1 cellular context compared by ENCODE assay signal in genomic region chr16:31215287-31216115, GRCh38.
TF ChIP-seq lines count a peak whose summit lies in the region.

No MANE protein-coding gene starts in this region.

TF ChIP-seq in K562, 482 proteins besides CTCF, POLR2A, EP300 and RAD21 (continued from another document and continues in another):
- no peak for TF ChIP-seq ZNF280B (CRISPR knock-in tag; IDR thresholded peaks at IDR 0.05)
- no peak for TF ChIP-seq CEBPG (CRISPR knock-in tag; IDR thresholded peaks at IDR 0.05)
- TF ChIP-seq CEBPG (tag; conservative IDR thresholded peaks at IDR 0.05 in 1 of 2, IDR thresholded peaks at IDR 0.05 in 1 of 2), result no peak
- peak; percentile 27 for TF ChIP-seq TBP (optimal IDR thresholded peaks at IDR 0.05; ENCODE audit: low read depth, low read length)
- TF ChIP-seq PTBP1 (IDR thresholded peaks at IDR 0.05; ENCODE audit: low read depth, low read length), result no peak
- TF ChIP-seq TFAP4 (CRISPR knock-in tag; IDR thresholded peaks at IDR 0.05; ENCODE audit: borderline replicate concordance), result peak; percentile 62
- no peak for TF ChIP-seq AFF4 (CRISPR knock-in tag; IDR thresholded peaks at IDR 0.05)
- TF ChIP-seq TFE3 (CRISPR knock-in tag; IDR thresholded peaks at IDR 0.05), result no peak
- no peak for TF ChIP-seq ARID4B (CRISPR knock-in tag; IDR thresholded peaks at IDR 0.05)
- TF ChIP-seq POLR2G (IDR thresholded peaks at IDR 0.05; ENCODE audit: low read depth, low read length), result peak; percentile 81
- TF ChIP-seq ZNF23 (CRISPR knock-in tag; IDR thresholded peaks at IDR 0.05), result no peak
- no peak for TF ChIP-seq NELFE (IDR thresholded peaks at IDR 0.05; ENCODE audit: insufficient read depth, insufficient read length)
- TF ChIP-seq RCOR1 (IDR thresholded peaks at IDR 0.05; ENCODE audit: borderline replicate concordance in 1 of 2, low read depth in 2 of 2, low read length in 2 of 2), result peak in 1 of 2 experiments; percentile 62; a peak in 2 of 4 replicates
- no peak; the same call in 1 of the 2 replicates for TF ChIP-seq MAX (CRISPR knock-in tag; IDR thresholded peaks at IDR 0.05)
- TF ChIP-seq NONO (IDR thresholded peaks at IDR 0.05; ENCODE audit: low read depth in 2 of 2, low read length in 1 of 2), result peak in 1 of 2 experiments; percentile 94; a peak in 2 of 4 replicates
- TF ChIP-seq CHAMP1 (IDR thresholded peaks at IDR 0.05), result no peak
- no peak for TF ChIP-seq POLR2AphosphoS2 (IDR thresholded peaks at IDR 0.05; ENCODE audit: low read length)
- TF ChIP-seq ZNF318 (IDR thresholded peaks at IDR 0.05; ENCODE audit: borderline replicate concordance in 1 of 2, low read depth in 1 of 2), result no peak
- TF ChIP-seq COPS2 (conservative IDR thresholded peaks at IDR 0.05), result no peak
- TF ChIP-seq ZBTB17 (CRISPR knock-in tag; IDR thresholded peaks at IDR 0.05), result peak; percentile 56; the same call in 1 of the 2 replicates
- TF ChIP-seq FIP1L1 (IDR thresholded peaks at IDR 0.05; ENCODE audit: low read depth, low read length, poor library complexity, severe bottlenecking), result peak; percentile 50
- TF ChIP-seq CCNT2 (IDR thresholded peaks at IDR 0.05; ENCODE audit: borderline replicate concordance, extremely low read depth, insufficient read length, low read depth, low read length), result peak; percentile 65
- peak in 1 of 2 experiments; percentile 86; a peak in 2 of 4 replicates for TF ChIP-seq FOXK2 (conservative IDR thresholded peaks at IDR 0.05 in 1 of 2, IDR thresholded peaks at IDR 0.05 in 1 of 2; ENCODE audit: low read depth in 2 of 2)
- peak; percentile 17 to 76; a peak in 2 of 4 replicates for TF ChIP-seq TEAD1 (CRISPR knock-in tag; IDR thresholded peaks at IDR 0.05)
- TF ChIP-seq CBFB (CRISPR knock-in tag; IDR thresholded peaks at IDR 0.05), result no peak
- TF ChIP-seq ARID1B (IDR thresholded peaks at IDR 0.05), result peak; percentile 66
